Comparison of ENCODE assay signal across 30 cellular contexts in the genomic region with DNA sequence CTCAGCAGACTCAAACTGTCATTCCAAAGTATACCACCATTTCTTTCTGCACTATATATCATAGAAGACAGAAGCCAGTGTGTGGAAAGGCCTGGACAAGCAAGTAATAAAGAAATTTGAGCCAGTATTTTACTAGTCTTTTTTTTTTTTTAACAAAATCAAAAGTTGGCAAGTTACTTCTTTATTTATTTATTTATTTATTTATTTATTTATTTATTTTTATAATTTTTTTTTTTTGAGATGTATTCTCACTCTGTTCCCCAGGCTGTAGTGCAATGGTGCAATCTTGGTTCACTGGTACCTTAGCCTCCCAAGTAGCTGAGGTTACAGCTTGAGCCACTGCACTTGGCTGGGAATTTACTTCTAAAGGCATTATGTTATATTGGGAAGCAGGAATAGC.
"Had no signal": no experiment of that assay in that cellular context is flagged by ENCODE, and none has a peak within 500 bp of the region (broad histone marks: within the 10 kb centered on the region; RNA-seq: fewer than 3 reads in every experiment).

No MANE protein-coding gene starts in this region.

- H3K4me3 Mint-ChIP-seq: activated CD4-positive, alpha-beta memory T cell treated with anti-CD3 and anti-CD28 coated beads, Interleukin-2, amount 10 ng/mL, durations not matched to agents 7 days and 5 days; activated CD4-positive, alpha-beta T cell treated with anti-CD3 and anti-CD28 coated beads, Interleukin-2, amount 10 ng/mL, durations not matched to agents 7 days and 5 days; activated naive CD4-positive, alpha-beta T cell treated with anti-CD3 and anti-CD28 coated beads, Interleukin-2, amount 10 ng/mL, durations not matched to agents 7 days and 5 days; activated T-cell treated with anti-CD3 and anti-CD28 coated beads, Interleukin-2, amount 50 U/mL, for 24 hours; activated T-cell treated with anti-CD3 and anti-CD28 coated beads, Interleukin-2, amount 50 U/mL, for 72 hours; effector memory CD8-positive, alpha-beta T cell; T-helper 17 cell; T-helper 2 cell treated with Interferon-gamma antibody and Interleukin-4, amounts not matched to agents 5 μg/mL and 100 μg/mL, for 36 hours had no signal

- H3K27ac Mint-ChIP-seq: activated CD4-positive, alpha-beta memory T cell treated with anti-CD3 and anti-CD28 coated beads, Interleukin-2, amount 10 ng/mL, durations not matched to agents 7 days and 5 days; activated CD4-positive, alpha-beta T cell treated with anti-CD3 and anti-CD28 coated beads, Interleukin-2, amount 10 ng/mL, durations not matched to agents 7 days and 5 days; activated naive CD4-positive, alpha-beta T cell treated with anti-CD3 and anti-CD28 coated beads, Interleukin-2, amount 10 ng/mL, durations not matched to agents 7 days and 5 days; activated T-cell treated with anti-CD3 and anti-CD28 coated beads, Interleukin-2, amount 50 U/mL, for 24 hours; activated T-cell treated with anti-CD3 and anti-CD28 coated beads, Interleukin-2, amount 50 U/mL, for 72 hours; effector memory CD8-positive, alpha-beta T cell; T-helper 17 cell; T-helper 2 cell treated with Interferon-gamma antibody and Interleukin-4, amounts not matched to agents 5 μg/mL and 100 μg/mL, for 36 hours had no signal

- ATAC-seq: activated naive CD4-positive, alpha-beta T cell treated with anti-CD3 and anti-CD28 coated beads, Interleukin-2, amount 50 U/mL, for 72 hours; activated T-cell treated with anti-CD3 and anti-CD28 coated beads, Interleukin-2, amount 50 U/mL, for 72 hours; body of pancreas; effector memory CD8-positive, alpha-beta T cell; esophagus mucosa; T-helper 17 cell had no signal

- H3K4me1 Mint-ChIP-seq: activated CD4-positive, alpha-beta memory T cell treated with anti-CD3 and anti-CD28 coated beads, Interleukin-2, amount 10 ng/mL, durations not matched to agents 7 days and 5 days; activated CD4-positive, alpha-beta T cell treated with anti-CD3 and anti-CD28 coated beads, Interleukin-2, amount 10 ng/mL, durations not matched to agents 7 days and 5 days; activated naive CD4-positive, alpha-beta T cell treated with anti-CD3 and anti-CD28 coated beads, Interleukin-2, amount 10 ng/mL, durations not matched to agents 7 days and 5 days; T-helper 17 cell had no signal

- H3K36me3 ChIP-seq: adrenal gland had no signal

- H3K27me3 Mint-ChIP-seq: activated CD4-positive, alpha-beta memory T cell treated with anti-CD3 and anti-CD28 coated beads, Interleukin-2, amount 10 ng/mL, durations not matched to agents 7 days and 5 days; activated CD4-positive, alpha-beta T cell treated with anti-CD3 and anti-CD28 coated beads, Interleukin-2, amount 10 ng/mL, durations not matched to agents 7 days and 5 days; activated naive CD4-positive, alpha-beta T cell treated with anti-CD3 and anti-CD28 coated beads, Interleukin-2, amount 10 ng/mL, durations not matched to agents 7 days and 5 days; activated T-cell treated with anti-CD3 and anti-CD28 coated beads, Interleukin-2, amount 50 U/mL, for 24 hours; effector memory CD8-positive, alpha-beta T cell; T-helper 17 cell had no signal

- H3K4me1 ChIP-seq: adrenal gland, body of pancreas had no signal

- DNase-seq: activated CD4-positive, alpha-beta memory T cell treated with anti-CD3 and anti-CD28 coated beads, Interleukin-2, amount 10 ng/mL, durations not matched to agents 7 days and 5 days; activated CD4-positive, alpha-beta T cell treated with anti-CD3 and anti-CD28 coated beads for 4 hours; activated CD4-positive, alpha-beta T cell treated with anti-CD3 and anti-CD28 coated beads, Interleukin-2, amount 10 ng/mL, durations not matched to agents 7 days and 5 days; activated CD4-positive, alpha-beta T cell treated with anti-CD3 and anti-CD28 coated beads, Interleukin-2, amount 50 U/mL, for 4 hours; activated CD4-positive, CD25-positive, alpha-beta regulatory T cell; activated CD4-positive, CD25-positive, alpha-beta regulatory T cell treated with anti-CD3 and anti-CD28 coated beads, Interleukin-2, amount 50 U/mL, for 72 hours; activated CD8-positive, alpha-beta memory T cell treated with anti-CD3 and anti-CD28 coated beads, Interleukin-2, amount 50 U/mL, for 48 hours; activated gamma-delta T cell; activated naive CD4-positive, alpha-beta T cell; activated naive CD4-positive, alpha-beta T cell treated with anti-CD3 and anti-CD28 coated beads, Interleukin-2, amount 10 ng/mL, durations not matched to agents 7 days and 5 days; activated T-cell treated with anti-CD3 and anti-CD28 coated beads for 4 hours; activated T-cell treated with anti-CD3 and anti-CD28 coated beads, Interleukin-2, amount 50 U/mL, for 24 hours; activated T-cell treated with anti-CD3 and anti-CD28 coated beads, Interleukin-2, amount 50 U/mL, for 72 hours; adrenal gland; amygdala; aorta; body of pancreas; caudate nucleus; cortex of kidney; dermis blood vessel endothelial cell; effector CD4-positive, alpha-beta T cell; effector memory CD8-positive, alpha-beta T cell; foreskin fibroblast; head of caudate nucleus; T-helper 1 cell; T-helper 17 cell; T1000 had no signal

- H3K27ac ChIP-seq: adrenal gland, body of pancreas had no signal

- H3K27me3 ChIP-seq: adrenal gland, body of pancreas had no signal

- H3K4me3 ChIP-seq: body of pancreas had no signal
